Comparison of ENCODE assay signal across 1 cellular context in the genomic region with DNA sequence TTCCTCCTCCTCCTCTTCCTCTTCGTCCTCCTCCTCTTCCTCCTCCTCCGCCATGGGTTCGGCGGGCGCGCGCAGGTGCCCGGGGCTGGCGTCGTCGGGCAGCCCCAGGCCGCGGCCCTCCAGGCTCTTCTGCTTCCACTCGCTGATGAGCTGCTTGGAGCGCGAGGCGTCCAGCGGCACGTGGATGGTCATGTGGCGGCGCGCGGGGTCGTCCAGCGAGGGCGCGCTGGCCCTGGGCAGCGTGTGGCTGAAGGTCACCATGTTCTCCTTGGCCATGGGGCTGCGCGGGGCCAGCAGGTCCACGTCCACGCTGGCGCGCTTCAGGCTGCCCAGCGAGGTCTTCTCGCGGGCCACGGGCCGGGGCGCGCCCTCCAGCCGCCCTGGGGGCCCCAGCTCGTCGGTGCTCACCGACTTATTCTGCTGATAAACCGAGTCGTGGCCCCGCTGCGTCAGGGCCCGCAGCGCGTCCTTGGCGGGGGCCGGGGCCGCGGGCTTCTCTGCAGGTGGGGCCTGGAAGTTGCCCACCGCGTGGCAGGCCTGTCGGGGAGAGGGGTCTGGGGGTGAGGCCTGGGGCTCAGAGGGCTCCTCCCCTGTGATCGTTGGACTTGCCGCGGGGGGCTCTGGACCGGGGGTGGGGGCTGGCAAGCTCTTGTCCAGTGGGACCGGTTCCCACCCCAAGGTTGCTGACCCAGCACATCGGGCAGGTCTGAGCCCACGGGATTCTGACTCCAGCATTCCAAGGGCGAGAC.
TF ChIP-seq lines count a peak whose summit lies in the region.

No MANE protein-coding gene starts in this region.

TF ChIP-seq in WTC11, 78 proteins besides CTCF, POLR2A, EP300 and RAD21 (continued from another document):
- TF ChIP-seq, protein P1, sequence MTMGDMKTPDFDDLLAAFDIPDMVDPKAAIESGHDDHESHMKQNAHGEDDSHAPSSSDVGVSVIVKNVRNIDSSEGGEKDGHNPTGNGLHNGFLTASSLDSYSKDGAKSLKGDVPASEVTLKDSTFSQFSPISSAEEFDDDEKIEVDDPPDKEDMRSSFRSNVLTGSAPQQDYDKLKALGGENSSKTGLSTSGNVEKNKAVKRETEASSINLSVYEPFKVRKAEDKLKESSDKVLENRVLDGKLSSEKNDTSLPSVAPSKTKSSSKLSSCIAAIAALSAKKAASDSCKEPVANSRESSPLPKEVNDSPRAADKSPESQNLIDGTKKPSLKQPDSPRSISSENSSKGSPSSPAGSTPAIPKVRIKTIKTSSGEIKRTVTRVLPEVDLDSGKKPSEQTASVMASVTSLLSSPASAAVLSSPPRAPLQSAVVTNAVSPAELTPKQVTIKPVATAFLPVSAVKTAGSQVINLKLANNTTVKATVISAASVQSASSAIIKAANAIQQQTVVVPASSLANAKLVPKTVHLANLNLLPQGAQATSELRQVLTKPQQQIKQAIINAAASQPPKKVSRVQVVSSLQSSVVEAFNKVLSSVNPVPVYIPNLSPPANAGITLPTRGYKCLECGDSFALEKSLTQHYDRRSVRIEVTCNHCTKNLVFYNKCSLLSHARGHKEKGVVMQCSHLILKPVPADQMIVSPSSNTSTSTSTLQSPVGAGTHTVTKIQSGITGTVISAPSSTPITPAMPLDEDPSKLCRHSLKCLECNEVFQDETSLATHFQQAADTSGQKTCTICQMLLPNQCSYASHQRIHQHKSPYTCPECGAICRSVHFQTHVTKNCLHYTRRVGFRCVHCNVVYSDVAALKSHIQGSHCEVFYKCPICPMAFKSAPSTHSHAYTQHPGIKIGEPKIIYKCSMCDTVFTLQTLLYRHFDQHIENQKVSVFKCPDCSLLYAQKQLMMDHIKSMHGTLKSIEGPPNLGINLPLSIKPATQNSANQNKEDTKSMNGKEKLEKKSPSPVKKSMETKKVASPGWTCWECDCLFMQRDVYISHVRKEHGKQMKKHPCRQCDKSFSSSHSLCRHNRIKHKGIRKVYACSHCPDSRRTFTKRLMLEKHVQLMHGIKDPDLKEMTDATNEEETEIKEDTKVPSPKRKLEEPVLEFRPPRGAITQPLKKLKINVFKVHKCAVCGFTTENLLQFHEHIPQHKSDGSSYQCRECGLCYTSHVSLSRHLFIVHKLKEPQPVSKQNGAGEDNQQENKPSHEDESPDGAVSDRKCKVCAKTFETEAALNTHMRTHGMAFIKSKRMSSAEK (CRISPR knock-in tag; IDR thresholded peaks at IDR 0.05; ENCODE audit: borderline replicate concordance), result no peak
- TF ChIP-seq GRHL2 (CRISPR knock-in tag; IDR thresholded peaks at IDR 0.05; ENCODE audit: insufficient replicate concordance, severe bottlenecking) (no peak), HMGA2 (CRISPR knock-in tag; IDR thresholded peaks at IDR 0.05) (no peak), FOXK1 (CRISPR knock-in tag; IDR thresholded peaks at IDR 0.05) (no peak), FOXJ3 (CRISPR knock-in tag; IDR thresholded peaks at IDR 0.05; ENCODE audit: borderline replicate concordance) (no peak), CREM (CRISPR knock-in tag; IDR thresholded peaks at IDR 0.05) (no peak), CREB1 (CRISPR knock-in tag; IDR thresholded peaks at IDR 0.05) (no peak), ZNF219 (CRISPR knock-in tag; IDR thresholded peaks at IDR 0.05; ENCODE audit: borderline replicate concordance) (no peak)
- TF ChIP-seq, protein P2, sequence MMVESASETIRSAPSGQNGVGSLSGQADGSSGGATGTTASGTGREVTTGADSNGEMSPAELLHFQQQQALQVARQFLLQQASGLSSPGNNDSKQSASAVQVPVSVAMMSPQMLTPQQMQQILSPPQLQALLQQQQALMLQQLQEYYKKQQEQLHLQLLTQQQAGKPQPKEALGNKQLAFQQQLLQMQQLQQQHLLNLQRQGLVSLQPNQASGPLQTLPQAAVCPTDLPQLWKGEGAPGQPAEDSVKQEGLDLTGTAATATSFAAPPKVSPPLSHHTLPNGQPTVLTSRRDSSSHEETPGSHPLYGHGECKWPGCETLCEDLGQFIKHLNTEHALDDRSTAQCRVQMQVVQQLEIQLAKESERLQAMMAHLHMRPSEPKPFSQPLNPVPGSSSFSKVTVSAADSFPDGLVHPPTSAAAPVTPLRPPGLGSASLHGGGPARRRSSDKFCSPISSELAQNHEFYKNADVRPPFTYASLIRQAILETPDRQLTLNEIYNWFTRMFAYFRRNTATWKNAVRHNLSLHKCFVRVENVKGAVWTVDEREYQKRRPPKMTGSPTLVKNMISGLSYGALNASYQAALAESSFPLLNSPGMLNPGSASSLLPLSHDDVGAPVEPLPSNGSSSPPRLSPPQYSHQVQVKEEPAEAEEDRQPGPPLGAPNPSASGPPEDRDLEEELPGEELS (CRISPR knock-in tag; IDR thresholded peaks at IDR 0.05), result no peak
- TF ChIP-seq, protein P3, sequence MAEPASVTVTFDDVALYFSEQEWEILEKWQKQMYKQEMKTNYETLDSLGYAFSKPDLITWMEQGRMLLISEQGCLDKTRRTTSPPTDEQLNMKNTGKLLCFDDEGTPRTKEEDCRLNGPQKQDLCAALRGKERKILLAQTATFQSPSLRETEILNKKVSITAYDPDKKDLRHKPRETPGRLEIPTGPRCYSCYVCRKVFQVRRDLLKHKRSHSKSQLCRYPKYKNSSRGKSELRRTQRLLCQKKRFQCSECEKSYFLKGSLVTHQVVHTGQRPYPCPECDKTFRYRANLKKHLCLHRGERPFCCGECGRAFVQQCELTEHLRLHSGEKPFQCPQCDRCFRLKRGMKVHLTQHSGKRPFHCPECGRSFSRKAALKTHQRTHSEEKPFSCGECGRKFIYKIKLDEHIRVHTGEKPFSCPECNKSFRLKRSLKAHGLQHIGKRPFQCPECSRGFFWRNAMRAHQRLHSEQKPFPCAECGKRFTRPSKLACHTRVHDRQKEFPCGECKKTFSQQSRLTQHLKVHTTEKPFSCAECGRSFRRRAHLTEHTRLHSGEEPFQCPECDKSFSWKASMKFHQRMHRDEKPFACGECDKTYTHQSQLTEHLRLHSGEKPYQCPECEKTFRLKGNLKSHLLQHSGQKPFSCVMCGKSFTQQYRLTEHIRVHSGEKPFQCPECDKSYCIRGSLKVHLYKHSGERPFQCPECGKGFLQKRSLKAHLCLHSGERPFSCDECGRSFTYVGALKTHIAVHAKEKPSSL (CRISPR knock-in tag; conservative IDR thresholded peaks at IDR 0.05), result no peak
- TF ChIP-seq, protein P4, sequence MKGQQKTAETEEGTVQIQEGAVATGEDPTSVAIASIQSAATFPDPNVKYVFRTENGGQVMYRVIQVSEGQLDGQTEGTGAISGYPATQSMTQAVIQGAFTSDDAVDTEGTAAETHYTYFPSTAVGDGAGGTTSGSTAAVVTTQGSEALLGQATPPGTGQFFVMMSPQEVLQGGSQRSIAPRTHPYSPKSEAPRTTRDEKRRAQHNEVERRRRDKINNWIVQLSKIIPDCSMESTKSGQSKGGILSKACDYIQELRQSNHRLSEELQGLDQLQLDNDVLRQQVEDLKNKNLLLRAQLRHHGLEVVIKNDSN (CRISPR knock-in tag; IDR thresholded peaks at IDR 0.05), result no peak
- TF ChIP-seq, protein P5, sequence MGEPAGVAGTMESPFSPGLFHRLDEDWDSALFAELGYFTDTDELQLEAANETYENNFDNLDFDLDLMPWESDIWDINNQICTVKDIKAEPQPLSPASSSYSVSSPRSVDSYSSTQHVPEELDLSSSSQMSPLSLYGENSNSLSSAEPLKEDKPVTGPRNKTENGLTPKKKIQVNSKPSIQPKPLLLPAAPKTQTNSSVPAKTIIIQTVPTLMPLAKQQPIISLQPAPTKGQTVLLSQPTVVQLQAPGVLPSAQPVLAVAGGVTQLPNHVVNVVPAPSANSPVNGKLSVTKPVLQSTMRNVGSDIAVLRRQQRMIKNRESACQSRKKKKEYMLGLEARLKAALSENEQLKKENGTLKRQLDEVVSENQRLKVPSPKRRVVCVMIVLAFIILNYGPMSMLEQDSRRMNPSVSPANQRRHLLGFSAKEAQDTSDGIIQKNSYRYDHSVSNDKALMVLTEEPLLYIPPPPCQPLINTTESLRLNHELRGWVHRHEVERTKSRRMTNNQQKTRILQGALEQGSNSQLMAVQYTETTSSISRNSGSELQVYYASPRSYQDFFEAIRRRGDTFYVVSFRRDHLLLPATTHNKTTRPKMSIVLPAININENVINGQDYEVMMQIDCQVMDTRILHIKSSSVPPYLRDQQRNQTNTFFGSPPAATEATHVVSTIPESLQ (CRISPR knock-in tag; IDR thresholded peaks at IDR 0.05), result no peak
- TF ChIP-seq, protein P6, sequence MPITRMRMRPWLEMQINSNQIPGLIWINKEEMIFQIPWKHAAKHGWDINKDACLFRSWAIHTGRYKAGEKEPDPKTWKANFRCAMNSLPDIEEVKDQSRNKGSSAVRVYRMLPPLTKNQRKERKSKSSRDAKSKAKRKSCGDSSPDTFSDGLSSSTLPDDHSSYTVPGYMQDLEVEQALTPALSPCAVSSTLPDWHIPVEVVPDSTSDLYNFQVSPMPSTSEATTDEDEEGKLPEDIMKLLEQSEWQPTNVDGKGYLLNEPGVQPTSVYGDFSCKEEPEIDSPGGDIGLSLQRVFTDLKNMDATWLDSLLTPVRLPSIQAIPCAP (CRISPR knock-in tag; IDR thresholded peaks at IDR 0.05), result no peak
- TF ChIP-seq, protein P7, sequence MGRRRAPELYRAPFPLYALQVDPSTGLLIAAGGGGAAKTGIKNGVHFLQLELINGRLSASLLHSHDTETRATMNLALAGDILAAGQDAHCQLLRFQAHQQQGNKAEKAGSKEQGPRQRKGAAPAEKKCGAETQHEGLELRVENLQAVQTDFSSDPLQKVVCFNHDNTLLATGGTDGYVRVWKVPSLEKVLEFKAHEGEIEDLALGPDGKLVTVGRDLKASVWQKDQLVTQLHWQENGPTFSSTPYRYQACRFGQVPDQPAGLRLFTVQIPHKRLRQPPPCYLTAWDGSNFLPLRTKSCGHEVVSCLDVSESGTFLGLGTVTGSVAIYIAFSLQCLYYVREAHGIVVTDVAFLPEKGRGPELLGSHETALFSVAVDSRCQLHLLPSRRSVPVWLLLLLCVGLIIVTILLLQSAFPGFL (CRISPR knock-in tag; IDR thresholded peaks at IDR 0.05; ENCODE audit: borderline replicate concordance), result no peak
